In the genomic region with DNA sequence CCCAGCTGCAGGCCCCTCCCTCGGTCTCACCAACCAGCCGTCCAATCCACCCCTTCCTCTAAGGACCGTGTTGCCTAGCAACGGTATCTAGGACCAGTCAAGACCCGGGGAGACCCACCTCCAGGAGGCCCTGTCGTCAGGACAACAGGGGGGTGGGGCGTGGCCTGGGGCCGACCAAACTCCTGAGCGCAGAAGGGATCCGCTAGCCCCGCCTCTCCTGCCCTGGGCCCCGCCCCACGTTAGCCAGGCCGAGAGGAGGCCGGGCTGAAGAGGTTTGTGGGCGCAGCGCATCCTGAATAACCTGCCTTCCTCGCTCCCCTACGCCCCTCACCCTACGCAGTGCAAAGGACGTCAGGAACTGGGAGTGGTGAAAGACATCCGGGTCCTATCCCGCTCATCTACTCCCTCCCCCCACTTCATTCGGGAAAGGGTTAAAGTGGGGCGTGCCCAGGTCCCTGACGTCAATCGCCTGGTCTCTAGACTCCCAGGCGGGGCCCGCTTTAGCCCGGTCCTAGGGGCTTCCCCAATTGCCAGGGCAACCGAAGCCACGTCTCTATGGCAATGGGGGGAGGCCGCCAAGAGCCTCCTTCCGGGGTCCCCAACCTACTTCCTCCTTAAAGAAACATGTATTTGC, we compare ENCODE assay signal across 8 cellular contexts. TPM values are rescaled to one million over a fixed set of nuclear protein-coding genes. Genes with fewer than 3 reads are reported as not detected.
DNase-seq lines count a peak whose midpoint lies in the region; ATAC-seq, FAIRE-seq and TF ChIP-seq lines count a peak whose summit lies in the region.

No MANE protein-coding gene starts in this region.

- TF ChIP-seq CTCF in pancreas (IDR thresholded peaks at IDR 0.05) = no peak
- TF ChIP-seq CTCF in thoracic aorta (IDR thresholded peaks at IDR 0.05) = no peak

- H3K9me3 ChIP-seq in pancreas = no peaks in the 10 kb centered on the region
- no peaks in the 10 kb centered on the region for H3K9me3 ChIP-seq in thoracic aorta

- no peaks in the 10 kb centered on the region for H3K36me3 ChIP-seq in pancreas
- H3K36me3 ChIP-seq in thoracic aorta = peaks cover 9% of the 10 kb centered on the region

- DNase-seq in AG20443 (ENCODE audit: low spot score) (peak; percentile 94), Right ventricle myocardium superior (peak; percentile 93), pancreas (peak; percentile 77 to 89 (median 80)), thoracic aorta (ENCODE audit: low spot score) (peak; percentile 56)
- DNase-seq in activated naive CD4-positive, alpha-beta T cell treated with anti-CD3 and anti-CD28 coated beads, Interleukin-2, amount 50 U/mL, for 72 hours (ENCODE audit: low spot score in 2 of 2) = peak; percentile 87 to 91

- TF ChIP-seq POLR2A in GM19099 (IDR thresholded peaks at IDR 0.05; ENCODE audit: extremely low read depth, insufficient read length, low read depth) (peak; percentile 41), Raji (IDR thresholded peaks at IDR 0.05; ENCODE audit: insufficient read depth, low read depth, low read length) (peak; percentile 45; the same call in 1 of the 2 replicates)

- H3K4me1 ChIP-seq in pancreas (no peaks in the 10 kb centered on the region), thoracic aorta (ENCODE audit: control insufficient read depth in 1 of 2, low read depth in 2 of 2) (peaks cover 0 to 8% of the 10 kb centered on the region in 2 donors)

- intact Hi-C loops in Right ventricle myocardium superior (cut with DNase I) (no loop called here), pancreas (cut with DNase I) (no loop called here)

- H3K27ac ChIP-seq in pancreas (no peak overlapping the region), thoracic aorta (peak overlapping the region in 1 of 2 donors; percentile 42)

- H3K4me3 ChIP-seq in pancreas (peak overlapping the region in 2 of 4 donors; percentile 31 to 46), thoracic aorta (peak overlapping the region; percentile 78)

- H3K36me3 Mint-ChIP-seq in activated naive CD4-positive, alpha-beta T cell treated with anti-CD3 and anti-CD28 coated beads, Interleukin-2, amount 50 U/mL, for 72 hours = no peaks in the 10 kb centered on the region

- no peaks in the 10 kb centered on the region for H3K9me3 Mint-ChIP-seq in activated naive CD4-positive, alpha-beta T cell treated with anti-CD3 and anti-CD28 coated beads, Interleukin-2, amount 50 U/mL, for 72 hours

- 2 to 3% methylated on average over 30 to 34 of the region's 34 CpGs for WGBS in pancreas, 2 donors

- H3K27me3 ChIP-seq in pancreas (no peaks in the 10 kb centered on the region), thoracic aorta (replicated peaks; ENCODE audit: insufficient read depth) (no peaks in the 10 kb centered on the region)

- ATAC-seq in HG03432 (IDR thresholded peaks at IDR 0.05; ENCODE audit: unreplicated experiment) (peak; percentile 80), Right ventricle myocardium superior (ENCODE audit: poor library complexity) (peak; percentile 90), pancreas (peak; percentile 85 to 88 (median 88)), thoracic aorta (ENCODE audit: insufficient number of reproducible peaks, low FRiP score, low read depth) (peak; percentile 68)
- ATAC-seq in activated naive CD4-positive, alpha-beta T cell treated with anti-CD3 and anti-CD28 coated beads, Interleukin-2, amount 50 U/mL, for 72 hours = peak; percentile 89 to 91

- peak overlapping the region; percentile 78 to 92 for H3K27ac Mint-ChIP-seq in activated naive CD4-positive, alpha-beta T cell treated with anti-CD3 and anti-CD28 coated beads, Interleukin-2, amount 50 U/mL, for 72 hours

- no peak for FAIRE-seq in pancreas (lab: Jason Lieb, UNC)

RNA-seq across cellular contexts. Expression of a gene that starts 14.7 kb away (rescaled TPM):
- 10 to 100 TPM; 20.1 to 27.1 TPM for total RNA-seq in activated naive CD4-positive, alpha-beta T cell treated with anti-CD3 and anti-CD28 coated beads, Interleukin-2, amount 50 U/mL, for 72 hours
- total RNA-seq in Right ventricle myocardium superior (20.4 TPM), pancreas (10 to 100 TPM in 1 of 6 donors, 1 to 10 TPM in 5; 2.8 to 11.3 (median 5.0) TPM), thoracic aorta (10 to 100 TPM; 14.0 to 14.8 TPM)
- 10 to 100 TPM; 16.1 to 19.8 TPM for polyA plus RNA-seq in pancreas

RNA-seq across cellular contexts. Expression of a gene that starts 14.8 kb away (rescaled TPM):
- total RNA-seq in activated naive CD4-positive, alpha-beta T cell treated with anti-CD3 and anti-CD28 coated beads, Interleukin-2, amount 50 U/mL, for 72 hours = 100 to 1,000 TPM; 360 to 445 TPM
- 2,247 TPM for total RNA-seq in Right ventricle myocardium superior
- 100 to 1,000 TPM; 447 to 715 (median 568) TPM for total RNA-seq in pancreas
- polyA plus RNA-seq in pancreas = 1,000 to 10,000 TPM; 2,446 to 3,251 TPM
- 100 to 1,000 TPM; 369 to 471 TPM for total RNA-seq in thoracic aorta

RNA-seq across cellular contexts. Expression of a gene that starts 25.8 kb away (rescaled TPM):
- 1 to 10 TPM; 2.0 to 3.9 TPM for total RNA-seq in activated naive CD4-positive, alpha-beta T cell treated with anti-CD3 and anti-CD28 coated beads, Interleukin-2, amount 50 U/mL, for 72 hours
- total RNA-seq in Right ventricle myocardium superior (0.19 TPM), pancreas (under 1 TPM in 5 of 6 donors, not detected in 1; 0.28 to 0.75 (median 0.47) TPM), thoracic aorta (1 to 10 TPM; 1.9 to 5.4 TPM)
- polyA plus RNA-seq in pancreas = 1 to 10 TPM; 1.2 to 2.6 TPM

RNA-seq across cellular contexts. Expression of a gene that starts 29.4 kb away (rescaled TPM):
- 10 to 100 TPM; 56.2 to 73.4 TPM for total RNA-seq in activated naive CD4-positive, alpha-beta T cell treated with anti-CD3 and anti-CD28 coated beads, Interleukin-2, amount 50 U/mL, for 72 hours
- 20.4 TPM for total RNA-seq in Right ventricle myocardium superior
- total RNA-seq in pancreas = 10 to 100 TPM in 5 of 6 donors, 1 to 10 TPM in 1; 9.6 to 26.9 (median 13.7) TPM
- polyA plus RNA-seq in pancreas = 10 to 100 TPM; 17.6 to 26.4 TPM
- total RNA-seq in thoracic aorta = 10 to 100 TPM; 52.8 to 68.5 TPM

RNA-seq across cellular contexts. Expression of a gene that starts 34.3 kb away (rescaled TPM):
- total RNA-seq in activated naive CD4-positive, alpha-beta T cell treated with anti-CD3 and anti-CD28 coated beads, Interleukin-2, amount 50 U/mL, for 72 hours = 10 to 100 TPM; 25.9 to 52.4 TPM
- total RNA-seq in Right ventricle myocardium superior (19.4 TPM), pancreas (10 to 100 TPM in 4 of 6 donors, 1 to 10 TPM in 2; 7.0 to 19.8 (median 11.4) TPM), thoracic aorta (10 to 100 TPM; 25.1 to 44.7 TPM)
- 10 to 100 TPM; 11.4 to 23.3 TPM for polyA plus RNA-seq in pancreas
